Comparison of ENCODE assay signal across 15 cellular contexts in genomic region chr6:148962854-148963515, GRCh38.
DNase-seq lines count a peak whose midpoint lies in the region; ATAC-seq, FAIRE-seq and TF ChIP-seq lines count a peak whose summit lies in the region.
"Had no signal": no experiment of that assay in that cellular context is flagged by ENCODE, and none has a peak within 500 bp of the region (broad histone marks: within the 10 kb centered on the region; RNA-seq: fewer than 3 reads in every experiment).

No MANE protein-coding gene starts in this region.

- TF ChIP-seq CTCF in WTC11 (IDR thresholded peaks at IDR 0.05) (no peak), H1 (IDR thresholded peaks at IDR 0.05; ENCODE audit: control extremely low read depth in 1 of 3, insufficient read depth in 1 of 3, low read depth in 1 of 3, low read length in 3 of 3) (no peak), neural crest cell (conservative IDR thresholded peaks at IDR 0.05) (no peak), heart left ventricle (IDR thresholded peaks at IDR 0.05) (no peak)

- H3K9me3 Mint-ChIP-seq in WTC11, result no peaks in the 10 kb centered on the region
- no peaks in the 10 kb centered on the region for H3K9me3 Mint-ChIP-seq in neural crest cell
- H3K9me3 Mint-ChIP-seq: CD4-positive, alpha-beta T cell had no signal

- no peaks in the 10 kb centered on the region for H4K20me1 ChIP-seq in H1 (replicated peaks in 1 of 2; ENCODE audit: control insufficient read depth in 1 of 2, insufficient read depth in 2 of 2, low read length in 2 of 2)

- peak overlapping the region; percentile 6; the same call in 1 of the 2 replicates for H2BK5ac ChIP-seq in H1 (ENCODE audit: low read depth, low read length)

- H3K4me3 ChIP-seq in H1 (ENCODE audit: extremely low read depth in 1 of 4, insufficient read depth in 2 of 4, low read depth in 3 of 4, low read length in 4 of 4) (no peak overlapping the region), heart left ventricle (no peak overlapping the region)
- H3K4me3 ChIP-seq: GM12878 had no signal

- H3K4ac ChIP-seq in H1 (replicated peaks; ENCODE audit: insufficient read length, low read depth, low read length), result no peak overlapping the region

- no peak overlapping the region for H2AK5ac ChIP-seq in H1 (ENCODE audit: low read depth, low read length)

- peak overlapping the region; percentile 7; the same call in 1 of the 2 replicates for H3K18ac ChIP-seq in H1 (ENCODE audit: extremely low read depth, low read length)

- intact Hi-C loops in heart left ventricle (cut with DNase I), result no loop called here

- H2BK15ac ChIP-seq in H1 (ENCODE audit: low read length), result no peak overlapping the region

- H2AFZ ChIP-seq in H1 (ENCODE audit: low read length), result no peak overlapping the region

- peak overlapping the region; percentile 45; the same call in 1 of the 2 replicates for H2BK12ac ChIP-seq in H1 (ENCODE audit: low read depth, low read length)

- DNase-seq in ELF-1 (ENCODE audit: low read depth, low spot score) (peak; percentile 63), WTC11 (ENCODE audit: low spot score) (no peak), H1 (ENCODE audit: low read depth in 1 of 2, low spot score in 2 of 2) (no peak), neural crest cell (ENCODE audit: low read depth, low spot score) (peak; percentile 12), heart left ventricle (no peak), NCI-H2029 treated with DMSO at 0.1 percent for 48 hours (lab: John Stamatoyannopoulos, UW) (no peak)
- no peak for DNase-seq in activated naive CD4-positive, alpha-beta T cell treated with Interleukin-2 at 50 U/mL for 16 hours
- DNase-seq: ACHN; C1 segment of cervical spinal cord; Calu3; CD4-positive, alpha-beta T cell; DMS 273 treated with DMSO at 0.1 percent for 48 hours had no signal

- no peak overlapping the region; the same call in 1 of the 2 replicates for H2BK20ac ChIP-seq in H1 (ENCODE audit: low read length)

- H3K9ac ChIP-seq in H1 (replicated peaks in 1 of 4; ENCODE audit: extremely low read depth in 1 of 4, low read depth in 3 of 4, low read length in 3 of 4), result no peak overlapping the region

- no peak for TF ChIP-seq RAD21 in H1 (IDR thresholded peaks at IDR 0.05 in 1 of 2, conservative IDR thresholded peaks at IDR 0.05 in 1 of 2; ENCODE audit: low read depth in 2 of 2, low read length in 2 of 2)

- no peak overlapping the region for H4K5ac ChIP-seq in H1 (ENCODE audit: insufficient read length, low read depth, low read length)

- no peaks in the 10 kb centered on the region for H3K27me3 Mint-ChIP-seq in WTC11 (ENCODE audit: low read depth)
- no peaks in the 10 kb centered on the region for H3K27me3 Mint-ChIP-seq in neural crest cell (ENCODE audit: low read depth)
- H3K27me3 Mint-ChIP-seq: CD4-positive, alpha-beta T cell had no signal

- no peaks in the 10 kb centered on the region for H3K23me2 ChIP-seq in H1 (ENCODE audit: low read depth, low read length)

- H3K36me3 ChIP-seq in H1 (ENCODE audit: control insufficient read depth in 2 of 4, insufficient read depth in 4 of 4, low read length in 3 of 4) (peaks cover 0 to 16% (median 2%) of the 10 kb centered on the region in 4 experiments; a peak in 1 of 8 replicates), heart left ventricle (no peaks in the 10 kb centered on the region)

- ATAC-seq in WTC11 (no peak), heart left ventricle (no peak), HG03108 (IDR thresholded peaks at IDR 0.05; ENCODE audit: unreplicated experiment) (no peak)
- ATAC-seq: GM12878 had no signal

- H3K36me3 Mint-ChIP-seq in WTC11 (peaks cover 24% of the 10 kb centered on the region), neural crest cell (ENCODE audit: low read depth) (peaks cover 3% of the 10 kb centered on the region)

- TF ChIP-seq EP300 in H1 (IDR thresholded peaks at IDR 0.05; ENCODE audit: borderline replicate concordance in 1 of 2, low read depth in 2 of 2, low read length in 2 of 2), result no peak

- TF ChIP-seq POLR2A in H1 (IDR thresholded peaks at IDR 0.05; ENCODE audit: control extremely low read depth in 1 of 2, low read depth in 2 of 2, low read length in 2 of 2) (no peak), heart left ventricle (IDR thresholded peaks at IDR 0.05) (no peak)

- H3K23ac ChIP-seq in H1 (ENCODE audit: insufficient read length), result no peak overlapping the region

- peaks cover 89% of the 10 kb centered on the region for H3K4me1 Mint-ChIP-seq in WTC11
- peaks cover 61% of the 10 kb centered on the region for H3K4me1 Mint-ChIP-seq in neural crest cell

- H3K9me3 ChIP-seq in H1 (ENCODE audit: insufficient read depth in 2 of 2, low read depth in 1 of 2, low read length in 1 of 2), result no peaks in the 10 kb centered on the region
- no peaks in the 10 kb centered on the region for H3K9me3 ChIP-seq in heart left ventricle

- peak overlapping the region; percentile 54 for H4K91ac ChIP-seq in H1 (replicated peaks; ENCODE audit: insufficient read length, low read length)

- H3K27ac Mint-ChIP-seq in WTC11, result peak overlapping the region; percentile 93
- H3K27ac Mint-ChIP-seq in neural crest cell (ENCODE audit: unreplicated experiment), result no peak overlapping the region
- H3K27ac Mint-ChIP-seq: CD4-positive, alpha-beta T cell had no signal

- no peak for FAIRE-seq in H1 (lab: Jason Lieb, UNC)
- FAIRE-seq: GM12878, GM18507 had no signal

- peaks cover 0 to 6% of the 10 kb centered on the region in 2 experiments; a peak in 2 of 4 replicates for H3K79me2 ChIP-seq in H1 (ENCODE audit: control insufficient read depth in 1 of 2, insufficient read depth in 2 of 2, low read length in 2 of 2)

- H3K27me3 ChIP-seq in H1 (replicated peaks in 1 of 4; ENCODE audit: control insufficient read depth in 3 of 4, extremely low read depth in 1 of 4, insufficient read depth in 3 of 4, low read length in 3 of 4) (no peaks in the 10 kb centered on the region), heart left ventricle (no peaks in the 10 kb centered on the region)

- no peak overlapping the region for H4K8ac ChIP-seq in H1 (ENCODE audit: extremely low read depth, insufficient read depth, low read length)

- H3K4me1 ChIP-seq in H1 (replicated peaks in 1 of 4; ENCODE audit: control insufficient read depth in 3 of 4, insufficient read depth in 4 of 4, low read length in 3 of 4) (peaks cover 4 to 20% (median 11%) of the 10 kb centered on the region in 4 experiments), heart left ventricle (peaks cover 0 to under 1% (median 0%) of the 10 kb centered on the region in 12 donors)

- H3K4me3 Mint-ChIP-seq in WTC11 (no peak overlapping the region), neural crest cell (no peak overlapping the region)
- H3K4me3 Mint-ChIP-seq: CD4-positive, alpha-beta T cell had no signal

- no peak overlapping the region for H2BK120ac ChIP-seq in H1 (replicated peaks; ENCODE audit: low read depth, low read length)

- no peak overlapping the region for H3K56ac ChIP-seq in H1 (replicated peaks; ENCODE audit: insufficient read length, low read depth, low read length)

- CTCF ChIA-PET in WTC11 (lab: Charles Lee) (no interaction called here), H1 (lab: Charles Lee; ENCODE audit: partially characterized antibody) (interaction anchor here (1.1 kb wide), 1 partner anchor 11 kb away, joined by 3 read pairs; no protein-coding TSS in a partner anchor)

- no peak overlapping the region for H3K14ac ChIP-seq in H1 (ENCODE audit: insufficient read length)

- WGBS in H1 (ENCODE audit: extremely low coverage in 1 of 2, insufficient coverage in 1 of 2, insufficient read length in 1 of 2, insufficient replicate concordance in 2 of 2, low coverage in 1 of 2, low lambda C conversion rate in 2 of 2, missing lambda C conversion rate in 1 of 2), 2 experiments, result 91% methylated on average over 7 of the region's 7 CpGs; no CpG with 5 or more reads in 1 of the 2 experiments
- WGBS in heart left ventricle, 4 donors, result 84 to 92% (median 90%) methylated on average over 7 of the region's 7 CpGs

- peaks cover 2% of the 10 kb centered on the region; the same call in 1 of the 2 replicates for H3K79me1 ChIP-seq in H1 (ENCODE audit: low read depth, low read length)

- no peak overlapping the region for H3K4me2 ChIP-seq in H1 (ENCODE audit: insufficient read depth in 1 of 2, low read depth in 2 of 2, low read length in 2 of 2)

- POLR2A ChIA-PET in WTC11 (lab: Charles Lee), result interaction anchor here (0.7 kb wide), 1 partner anchor 716 kb away, joined by 3 read pairs; no protein-coding TSS in a partner anchor
- POLR2A ChIA-PET in H1 (lab: Charles Lee; ENCODE audit: partially characterized antibody), result no interaction called here

- H3K27ac ChIP-seq in H1 (ENCODE audit: low read depth, low read length) (peak overlapping the region; percentile 49), heart left ventricle (no peak overlapping the region)

TF ChIP-seq in WTC11, 78 proteins besides CTCF, POLR2A, EP300 and RAD21 (continues in another document):
- no peak for TF ChIP-seq MXD4 (CRISPR knock-in tag; IDR thresholded peaks at IDR 0.05; ENCODE audit: borderline replicate concordance)
- TF ChIP-seq, protein P1, sequence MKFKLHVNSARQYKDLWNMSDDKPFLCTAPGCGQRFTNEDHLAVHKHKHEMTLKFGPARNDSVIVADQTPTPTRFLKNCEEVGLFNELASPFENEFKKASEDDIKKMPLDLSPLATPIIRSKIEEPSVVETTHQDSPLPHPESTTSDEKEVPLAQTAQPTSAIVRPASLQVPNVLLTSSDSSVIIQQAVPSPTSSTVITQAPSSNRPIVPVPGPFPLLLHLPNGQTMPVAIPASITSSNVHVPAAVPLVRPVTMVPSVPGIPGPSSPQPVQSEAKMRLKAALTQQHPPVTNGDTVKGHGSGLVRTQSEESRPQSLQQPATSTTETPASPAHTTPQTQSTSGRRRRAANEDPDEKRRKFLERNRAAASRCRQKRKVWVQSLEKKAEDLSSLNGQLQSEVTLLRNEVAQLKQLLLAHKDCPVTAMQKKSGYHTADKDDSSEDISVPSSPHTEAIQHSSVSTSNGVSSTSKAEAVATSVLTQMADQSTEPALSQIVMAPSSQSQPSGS (CRISPR knock-in tag; IDR thresholded peaks at IDR 0.05; ENCODE audit: borderline replicate concordance, low read depth), result no peak
- no peak for TF ChIP-seq SMAD4 (CRISPR knock-in tag; IDR thresholded peaks at IDR 0.05)

TF ChIP-seq in H1, 55 proteins besides CTCF, POLR2A, EP300 and RAD21 (continues in another document):
- TF ChIP-seq BCL11A (IDR thresholded peaks at IDR 0.05; ENCODE audit: low read depth in 2 of 2, low read length in 2 of 2) (no peak), NRF1 (IDR thresholded peaks at IDR 0.05; ENCODE audit: low read depth, low read length) (no peak), SIN3A (conservative IDR thresholded peaks at IDR 0.05 in 1 of 2, IDR thresholded peaks at IDR 0.05 in 1 of 2; ENCODE audit: low read depth in 1 of 2, low read length in 2 of 2) (no peak), SP4 (IDR thresholded peaks at IDR 0.05; ENCODE audit: low read length) (no peak), SP2 (IDR thresholded peaks at IDR 0.05; ENCODE audit: low read length) (no peak), TAF7 (optimal IDR thresholded peaks at IDR 0.05; ENCODE audit: borderline replicate concordance, low read depth, low read length) (no peak), SAP30 (IDR thresholded peaks at IDR 0.05; ENCODE audit: insufficient read depth, insufficient replicate concordance, low read length) (no peak), SIRT6 (IDR thresholded peaks at IDR 0.05; ENCODE audit: low read length) (no peak), PHF8 (conservative IDR thresholded peaks at IDR 0.05; ENCODE audit: low read depth, low read length) (no peak), TCF12 (IDR thresholded peaks at IDR 0.05; ENCODE audit: low read depth, low read length) (no peak)

Comparison
In these comparisons a context has a peak if more than half of its experiments do, and no peak if none do; other contexts are left out.
1. DNase-seq: peak in ELF-1 (single experiment) and neural crest cell (single experiment); none in WTC11 (single experiment), H1 (0 of 2), heart left ventricle (0 of 5), NCI-H2029 treated with DMSO at 0.1 percent for 48 hours (single experiment) and activated naive CD4-positive, alpha-beta T cell treated with Interleukin-2 at 50 U/mL for 16 hours (single experiment).